In the genomic region with DNA sequence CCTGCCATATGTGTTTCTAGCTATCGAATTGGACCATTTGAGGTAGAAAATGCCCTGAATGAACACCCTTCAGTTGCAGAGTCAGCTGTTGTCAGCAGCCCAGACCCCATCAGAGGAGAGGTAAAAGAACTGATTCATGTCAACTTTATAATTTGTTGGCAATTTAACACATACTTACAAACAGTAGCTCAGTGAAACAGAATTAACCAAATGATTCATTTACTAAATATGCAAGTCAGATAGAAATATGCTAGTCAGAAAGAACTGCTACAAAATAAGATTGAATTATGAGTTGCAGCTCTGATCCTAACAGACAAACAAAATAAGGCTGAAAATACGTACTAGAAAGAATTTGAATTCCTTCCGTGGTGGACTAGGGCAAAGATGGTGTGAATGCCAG, we compare ENCODE assay signal across 24 cellular contexts.
"Had no signal": no experiment of that assay in that cellular context is flagged by ENCODE, and none has a peak within 500 bp of the region (broad histone marks: within the 10 kb centered on the region; RNA-seq: fewer than 3 reads in every experiment).

No MANE protein-coding gene starts in this region.

- H3K4me3 ChIP-seq: tibial artery, uterus had no signal

- DNase-seq: activated CD4-positive, alpha-beta memory T cell treated with anti-CD3 and anti-CD28 coated beads, Interleukin-2, amount 10 ng/mL, durations not matched to agents 7 days and 5 days; activated CD4-positive, alpha-beta T cell treated with anti-CD3 and anti-CD28 coated beads for 48 hours; activated CD4-positive, CD25-positive, alpha-beta regulatory T cell; activated CD8-positive, alpha-beta memory T cell treated with anti-CD3 and anti-CD28 coated beads, Interleukin-2, amount 10 ng/mL, durations not matched to agents 7 days and 5 days; activated naive CD4-positive, alpha-beta T cell; activated naive CD8-positive, alpha-beta T cell treated with anti-CD3 and anti-CD28 coated beads, Interleukin-2, amount 10 ng/mL, durations not matched to agents 7 days and 5 days; anterior cingulate cortex; cerebellar nuclear complex; effector CD4-positive, alpha-beta T cell; immature natural killer cell; left cardiac atrium; mesenchymal stem cell; natural killer cell; posterior cingulate gyrus; stimulated activated CD4-positive, alpha-beta T cell treated with anti-CD3 and anti-CD28 coated beads, Interleukin-12 subunit alpha, Interleukin-12 subunit beta, amount 100 ng/mL, for 4 hours; stimulated activated CD4-positive, alpha-beta T cell treated with anti-CD3 and anti-CD28 coated beads, Interleukin-1b, Interleukin-23, amount 100 ng/mL, for 48 hours; stimulated activated CD8-positive, alpha-beta memory T cell treated with anti-CD3 and anti-CD28 coated beads, Interleukin-4, amount 100 ng/mL, for 48 hours; stimulated activated naive CD8-positive, alpha-beta T cell treated with anti-CD3 and anti-CD28 coated beads, Interleukin-15, Interleukin-2, amounts not matched to agents 100 U/mL and 50 U/mL, for 24 hours; substantia nigra; T-cell; tibial artery; uterus had no signal

- H3K4me3 Mint-ChIP-seq: activated CD4-positive, alpha-beta memory T cell treated with anti-CD3 and anti-CD28 coated beads, Interleukin-2, amount 10 ng/mL, durations not matched to agents 7 days and 5 days; activated CD8-positive, alpha-beta memory T cell treated with anti-CD3 and anti-CD28 coated beads, Interleukin-2, amount 10 ng/mL, durations not matched to agents 7 days and 5 days; activated naive CD8-positive, alpha-beta T cell treated with anti-CD3 and anti-CD28 coated beads, Interleukin-2, amount 10 ng/mL, durations not matched to agents 7 days and 5 days; activated T-helper 17 cell treated with anti-CD3 and anti-CD28 coated beads, Interleukin-2, amount 50 U/mL, for 72 hours; immature natural killer cell; natural killer cell; T-cell had no signal

- ATAC-seq: activated CD8-positive, alpha-beta memory T cell treated with anti-CD3 and anti-CD28 coated beads, Interleukin-2, amount 10 ng/mL, durations not matched to agents 7 days and 5 days; activated T-helper 17 cell treated with anti-CD3 and anti-CD28 coated beads, Interleukin-2, amount 50 U/mL, for 72 hours; esophagus mucosa; left cardiac atrium; natural killer cell; stimulated activated naive CD8-positive, alpha-beta T cell treated with anti-CD3 and anti-CD28 coated beads, Interleukin-15, Interleukin-2, amounts not matched to agents 100 U/mL and 50 U/mL, for 24 hours; T-cell had no signal

- H3K9me3 Mint-ChIP-seq: activated CD4-positive, alpha-beta memory T cell treated with anti-CD3 and anti-CD28 coated beads, Interleukin-2, amount 10 ng/mL, durations not matched to agents 7 days and 5 days; activated naive CD8-positive, alpha-beta T cell treated with anti-CD3 and anti-CD28 coated beads, Interleukin-2, amount 10 ng/mL, durations not matched to agents 7 days and 5 days; activated T-helper 17 cell treated with anti-CD3 and anti-CD28 coated beads, Interleukin-2, amount 50 U/mL, for 72 hours; natural killer cell; T-cell had no signal

- H3K9me3 ChIP-seq: tibial artery, uterus had no signal

- H3K27me3 Mint-ChIP-seq: activated CD4-positive, alpha-beta memory T cell treated with anti-CD3 and anti-CD28 coated beads, Interleukin-2, amount 10 ng/mL, durations not matched to agents 7 days and 5 days; activated CD8-positive, alpha-beta memory T cell treated with anti-CD3 and anti-CD28 coated beads, Interleukin-2, amount 10 ng/mL, durations not matched to agents 7 days and 5 days; activated naive CD8-positive, alpha-beta T cell treated with anti-CD3 and anti-CD28 coated beads, Interleukin-2, amount 10 ng/mL, durations not matched to agents 7 days and 5 days; activated T-helper 17 cell treated with anti-CD3 and anti-CD28 coated beads, Interleukin-2, amount 50 U/mL, for 72 hours; T-cell had no signal

- H3K27ac ChIP-seq: uterus had no signal

- H3K4me1 ChIP-seq: uterus had no signal

- H3K36me3 Mint-ChIP-seq: natural killer cell, T-cell had no signal

- H3K27me3 ChIP-seq: tibial artery, uterus had no signal

- H3K36me3 ChIP-seq: tibial artery, uterus had no signal

- H3K27ac Mint-ChIP-seq: activated CD4-positive, alpha-beta memory T cell treated with anti-CD3 and anti-CD28 coated beads, Interleukin-2, amount 10 ng/mL, durations not matched to agents 7 days and 5 days; activated CD8-positive, alpha-beta memory T cell treated with anti-CD3 and anti-CD28 coated beads, Interleukin-2, amount 10 ng/mL, durations not matched to agents 7 days and 5 days; activated naive CD8-positive, alpha-beta T cell treated with anti-CD3 and anti-CD28 coated beads, Interleukin-2, amount 10 ng/mL, durations not matched to agents 7 days and 5 days; activated T-helper 17 cell treated with anti-CD3 and anti-CD28 coated beads, Interleukin-2, amount 50 U/mL, for 72 hours; immature natural killer cell; natural killer cell; T-cell had no signal

- H3K4me1 Mint-ChIP-seq: activated CD4-positive, alpha-beta memory T cell treated with anti-CD3 and anti-CD28 coated beads, Interleukin-2, amount 10 ng/mL, durations not matched to agents 7 days and 5 days; activated CD8-positive, alpha-beta memory T cell treated with anti-CD3 and anti-CD28 coated beads, Interleukin-2, amount 10 ng/mL, durations not matched to agents 7 days and 5 days; activated naive CD8-positive, alpha-beta T cell treated with anti-CD3 and anti-CD28 coated beads, Interleukin-2, amount 10 ng/mL, durations not matched to agents 7 days and 5 days; activated T-helper 17 cell treated with anti-CD3 and anti-CD28 coated beads, Interleukin-2, amount 50 U/mL, for 72 hours; immature natural killer cell; natural killer cell; T-cell had no signal
